ENCODE assay signal across 27 cellular contexts in genomic region chr12:2754208-2754607, GRCh38.
"Had no signal": no experiment of that assay in that cellular context is flagged by ENCODE, and none has a peak within 500 bp of the region (broad histone marks: within the 10 kb centered on the region; RNA-seq: fewer than 3 reads in every experiment).

No MANE protein-coding gene starts in this region.

- H3K36me3 ChIP-seq: brain microvascular endothelial cell, esophagus squamous epithelium, gastroesophageal sphincter, heart right ventricle had no signal

- DNase-seq: activated CD4-positive, alpha-beta memory T cell treated with anti-CD3 and anti-CD28 coated beads, Interleukin-2, amount 10 ng/mL, durations not matched to agents 7 days and 5 days; activated CD4-positive, alpha-beta T cell treated with anti-CD3 and anti-CD28 coated beads for 1 hour; activated CD4-positive, alpha-beta T cell treated with anti-CD3 and anti-CD28 coated beads for 4 hours; activated CD4-positive, alpha-beta T cell treated with anti-CD3 and anti-CD28 coated beads, Interleukin-2, amount 10 ng/mL, durations not matched to agents 7 days and 5 days; activated CD4-positive, alpha-beta T cell treated with anti-CD3 and anti-CD28 coated beads, Interleukin-2, amount 50 U/mL, for 4 hours; activated gamma-delta T cell treated with Interleukin-2 at 50 U/mL for 16 hours; activated naive CD4-positive, alpha-beta T cell treated with anti-CD3 and anti-CD28 coated beads, Interleukin-2, amount 50 U/mL, for 16 hours; activated naive CD4-positive, alpha-beta T cell treated with Interleukin-2 at 50 U/mL for 16 hours; activated T-cell treated with anti-CD3 and anti-CD28 coated beads for 4 hours; activated T-cell treated with anti-CD3 and anti-CD28 coated beads, Interleukin-2, amount 50 U/mL, for 24 hours; activated T-cell treated with anti-CD3 and anti-CD28 coated beads, Interleukin-2, amount 50 U/mL, for 72 hours; amniotic stem cell; anterior cingulate cortex; brain microvascular endothelial cell; dermis blood vessel endothelial cell; effector CD8-positive, alpha-beta T cell; esophagus squamous epithelium; foreskin melanocyte; heart right ventricle; T-helper 2 cell had no signal

- H3K4me1 Mint-ChIP-seq: activated CD4-positive, alpha-beta memory T cell treated with anti-CD3 and anti-CD28 coated beads, Interleukin-2, amount 10 ng/mL, durations not matched to agents 7 days and 5 days; activated CD4-positive, alpha-beta T cell treated with anti-CD3 and anti-CD28 coated beads, Interleukin-2, amount 10 ng/mL, durations not matched to agents 7 days and 5 days had no signal

- H3K36me3 Mint-ChIP-seq: WTC11 had no signal

- H3K4me3 Mint-ChIP-seq: activated CD4-positive, alpha-beta memory T cell treated with anti-CD3 and anti-CD28 coated beads, Interleukin-2, amount 10 ng/mL, durations not matched to agents 7 days and 5 days; activated CD4-positive, alpha-beta T cell treated with anti-CD3 and anti-CD28 coated beads, Interleukin-2, amount 10 ng/mL, durations not matched to agents 7 days and 5 days; activated naive CD8-positive, alpha-beta T cell; activated T-cell treated with anti-CD3 and anti-CD28 coated beads, Interleukin-2, amount 50 U/mL, for 24 hours; activated T-cell treated with anti-CD3 and anti-CD28 coated beads, Interleukin-2, amount 50 U/mL, for 72 hours; central memory CD8-positive, alpha-beta T cell had no signal

- H3K27ac ChIP-seq: brain microvascular endothelial cell, coronary artery, epithelial cell of prostate, esophagus squamous epithelium, gastroesophageal sphincter, heart right ventricle, hepatocyte had no signal

- H3K9me3 Mint-ChIP-seq: activated CD4-positive, alpha-beta memory T cell treated with anti-CD3 and anti-CD28 coated beads, Interleukin-2, amount 10 ng/mL, durations not matched to agents 7 days and 5 days; activated CD4-positive, alpha-beta T cell treated with anti-CD3 and anti-CD28 coated beads, Interleukin-2, amount 10 ng/mL, durations not matched to agents 7 days and 5 days; activated T-cell treated with anti-CD3 and anti-CD28 coated beads, Interleukin-2, amount 50 U/mL, for 24 hours; central memory CD8-positive, alpha-beta T cell had no signal

- ATAC-seq: activated T-cell treated with anti-CD3 and anti-CD28 coated beads, Interleukin-2, amount 50 U/mL, for 72 hours; gastroesophageal sphincter; heart right ventricle; WTC11 had no signal

- H3K4me3 ChIP-seq: coronary artery, esophagus squamous epithelium, gastroesophageal sphincter, heart right ventricle, hepatocyte had no signal

- H3K27ac Mint-ChIP-seq: activated CD4-positive, alpha-beta memory T cell treated with anti-CD3 and anti-CD28 coated beads, Interleukin-2, amount 10 ng/mL, durations not matched to agents 7 days and 5 days; activated CD4-positive, alpha-beta T cell treated with anti-CD3 and anti-CD28 coated beads, Interleukin-2, amount 10 ng/mL, durations not matched to agents 7 days and 5 days; activated naive CD8-positive, alpha-beta T cell; activated T-cell treated with anti-CD3 and anti-CD28 coated beads, Interleukin-2, amount 50 U/mL, for 24 hours; activated T-cell treated with anti-CD3 and anti-CD28 coated beads, Interleukin-2, amount 50 U/mL, for 72 hours; WTC11 had no signal

- H3K4me1 ChIP-seq: gastroesophageal sphincter had no signal

- H3K9me3 ChIP-seq: esophagus squamous epithelium, gastroesophageal sphincter had no signal
